22 cellular contexts compared by ENCODE assay signal in genomic region chr6:38117281-38117680, GRCh38.
DNase-seq lines count a peak whose midpoint lies in the region; ATAC-seq and TF ChIP-seq lines count a peak whose summit lies in the region.
"Had no signal": no experiment of that assay in that cellular context is flagged by ENCODE, and none has a peak within 500 bp of the region (broad histone marks: within the 10 kb centered on the region; RNA-seq: fewer than 3 reads in every experiment).

No MANE protein-coding gene starts in this region.

- ATAC-seq in natural killer cell (no peak), HG03108 (IDR thresholded peaks at IDR 0.05; ENCODE audit: unreplicated experiment) (no peak)
- no peak for ATAC-seq in natural killer cell treated with Interleukin-12 subunit alpha and Interleukin-12 subunit beta and Interleukin-15 and Interleukin-18, amount 100 ng/mL, for 72 hours
- no peak for ATAC-seq in CD8-positive, alpha-beta T cell
- ATAC-seq: right cardiac atrium had no signal

- H3K4me1 Mint-ChIP-seq in natural killer cell: peaks cover 50 to 64% of the 10 kb centered on the region in 2 donors
- peaks cover 14 to 26% of the 10 kb centered on the region in 2 donors for H3K4me1 Mint-ChIP-seq in natural killer cell treated with Interleukin-12 subunit alpha and Interleukin-12 subunit beta and Interleukin-15 and Interleukin-18, amount 100 ng/mL, for 72 hours (ENCODE audit: low read depth in 2 of 2)
- H3K4me1 Mint-ChIP-seq in CD8-positive, alpha-beta T cell (ENCODE audit: low read depth): peaks cover 4% of the 10 kb centered on the region

- in situ Hi-C loops in ACHN (cut with HindIII; ENCODE audit: low pct_ligation_motif_present, low pct_unique_long_range_greater_than_20kb, low sequenced_read_pairs): no loop called here

- intact Hi-C loops in natural killer cell (cut with micrococcal nuclease): no loop called here
- intact Hi-C loops in CD8-positive, alpha-beta T cell (cut with DNase I, micrococcal nuclease): no loop called here

- H3K27ac ChIP-seq in VCaP: 0 out of 2 replicates have a peak overlapping the region, but pooled peaks have one; percentile 19
- no peak overlapping the region for H3K27ac ChIP-seq in CD8-positive, alpha-beta T cell (ENCODE audit: low read depth, low read length)
- H3K27ac ChIP-seq: coronary artery, hepatocyte, Peyer's patch had no signal

- H3K36me3 Mint-ChIP-seq in natural killer cell: peaks cover 7% of the 10 kb centered on the region
- no peaks in the 10 kb centered on the region for H3K36me3 Mint-ChIP-seq in natural killer cell treated with Interleukin-12 subunit alpha and Interleukin-12 subunit beta and Interleukin-15 and Interleukin-18, amount 100 ng/mL, for 72 hours
- H3K36me3 Mint-ChIP-seq in CD8-positive, alpha-beta T cell: peaks cover 68% of the 10 kb centered on the region

- DNase-seq in natural killer cell: no peak
- DNase-seq in natural killer cell treated with Interleukin-12 subunit alpha and Interleukin-12 subunit beta and Interleukin-15 and Interleukin-18, amount 100 ng/mL, for 72 hours (ENCODE audit: low spot score): no peak
- DNase-seq in fibroblast of mammary gland (ENCODE audit: low read depth): peak; percentile 48
- no peak for DNase-seq in ureter (ENCODE audit: low spot score)
- no peak for DNase-seq in ACHN
- no peak for DNase-seq in CD8-positive, alpha-beta T cell
- DNase-seq: activated CD4-positive, alpha-beta T cell treated with anti-CD3 and anti-CD28 coated beads, Interleukin-2, amount 50 U/mL, for 48 hours; amniotic stem cell; COR-L47; esophagus squamous epithelium; GF-D8; NCI-H1092 treated with DMSO at 0.1 percent for 48 hours; NCI-H748 treated with DMSO at 0.1 percent for 48 hours; nucleus accumbens; Peyer's patch; right cardiac atrium; stimulated activated CD4-positive, alpha-beta T cell treated with anti-CD3 and anti-CD28 coated beads, Interleukin-1b, Interleukin-23, amount 100 ng/mL, for 48 hours had no signal

- CTCF ChIA-PET in CD8-positive, alpha-beta T cell (lab: Charles Lee): interaction anchor here (0.6 kb wide), 1 partner anchor 16 kb away, joined by 3 read pairs; no protein-coding TSS in a partner anchor

- POLR2A ChIA-PET in CD8-positive, alpha-beta T cell (lab: Charles Lee): interaction anchor here (0.6 kb wide), 1 partner anchor 334 kb away, joined by 4 read pairs; no protein-coding TSS in a partner anchor

- H3K27me3 ChIP-seq in CD8-positive, alpha-beta T cell (ENCODE audit: insufficient read depth, low read length): no peaks in the 10 kb centered on the region
- H3K27me3 ChIP-seq: esophagus squamous epithelium, hepatocyte, Peyer's patch had no signal

- H3K27me3 Mint-ChIP-seq in natural killer cell (ENCODE audit: low read depth in 2 of 2): no peaks in the 10 kb centered on the region
- no peaks in the 10 kb centered on the region for H3K27me3 Mint-ChIP-seq in natural killer cell treated with Interleukin-12 subunit alpha and Interleukin-12 subunit beta and Interleukin-15 and Interleukin-18, amount 100 ng/mL, for 72 hours
- no peaks in the 10 kb centered on the region for H3K27me3 Mint-ChIP-seq in CD8-positive, alpha-beta T cell (ENCODE audit: low read depth)

- no peaks in the 10 kb centered on the region for H3K9me3 Mint-ChIP-seq in natural killer cell
- no peaks in the 10 kb centered on the region for H3K9me3 Mint-ChIP-seq in natural killer cell treated with Interleukin-12 subunit alpha and Interleukin-12 subunit beta and Interleukin-15 and Interleukin-18, amount 100 ng/mL, for 72 hours
- no peaks in the 10 kb centered on the region for H3K9me3 Mint-ChIP-seq in CD8-positive, alpha-beta T cell
- H3K9me3 Mint-ChIP-seq: activated T-helper 1 cell treated with anti-CD3 and anti-CD28 coated beads, Interleukin-12 subunit alpha, Interleukin-12 subunit beta, Interleukin-2, Interleukin-4 antibody, amounts not matched to agents 30 ng/mL and 10 ng/mL and 1 ng/mL, durations not matched to agents 14 hours and 24 hours and 36 hours had no signal

- TF ChIP-seq CTCF in natural killer cell (IDR thresholded peaks at IDR 0.05) (no peak), VCaP (conservative IDR thresholded peaks at IDR 0.05) (no peak), fibroblast of mammary gland (conservative IDR thresholded peaks at IDR 0.05; ENCODE audit: control insufficient read depth, insufficient read depth, low read depth, low read length) (no peak)
- TF ChIP-seq CTCF in CD8-positive, alpha-beta T cell (IDR thresholded peaks at IDR 0.05): no peak

- peak overlapping the region; percentile 15 to 56 for H3K27ac Mint-ChIP-seq in natural killer cell
- peak overlapping the region in 1 of 2 donors; percentile 38 for H3K27ac Mint-ChIP-seq in natural killer cell treated with Interleukin-12 subunit alpha and Interleukin-12 subunit beta and Interleukin-15 and Interleukin-18, amount 100 ng/mL, for 72 hours
- no peak overlapping the region for H3K27ac Mint-ChIP-seq in CD8-positive, alpha-beta T cell
- H3K27ac Mint-ChIP-seq: activated T-helper 1 cell treated with anti-CD3 and anti-CD28 coated beads, Interleukin-12 subunit alpha, Interleukin-12 subunit beta, Interleukin-2, Interleukin-4 antibody, amounts not matched to agents 30 ng/mL and 10 ng/mL and 1 ng/mL, durations not matched to agents 14 hours and 24 hours and 36 hours had no signal

- H3K9me3 ChIP-seq in CD8-positive, alpha-beta T cell (ENCODE audit: low read length): no peaks in the 10 kb centered on the region
- H3K9me3 ChIP-seq: esophagus squamous epithelium, Peyer's patch had no signal

- H3K36me3 ChIP-seq in CD8-positive, alpha-beta T cell (ENCODE audit: insufficient read depth, low read length): peaks cover 5% of the 10 kb centered on the region

- no peaks in the 10 kb centered on the region for H3K4me1 ChIP-seq in CD8-positive, alpha-beta T cell (ENCODE audit: insufficient read depth, low read length)

- H3K4me3 Mint-ChIP-seq in natural killer cell: no peak overlapping the region
- no peak overlapping the region for H3K4me3 Mint-ChIP-seq in natural killer cell treated with Interleukin-12 subunit alpha and Interleukin-12 subunit beta and Interleukin-15 and Interleukin-18, amount 100 ng/mL, for 72 hours
- H3K4me3 Mint-ChIP-seq in CD8-positive, alpha-beta T cell: no peak overlapping the region
- H3K4me3 Mint-ChIP-seq: activated T-helper 1 cell treated with anti-CD3 and anti-CD28 coated beads, Interleukin-12 subunit alpha, Interleukin-12 subunit beta, Interleukin-2, Interleukin-4 antibody, amounts not matched to agents 30 ng/mL and 10 ng/mL and 1 ng/mL, durations not matched to agents 14 hours and 24 hours and 36 hours had no signal

- no peak overlapping the region for H3K4me3 ChIP-seq in fibroblast of mammary gland (ENCODE audit: control insufficient read depth, low read depth, low read length)
- no peak overlapping the region for H3K4me3 ChIP-seq in CD8-positive, alpha-beta T cell (ENCODE audit: low read depth, low read length)
- H3K4me3 ChIP-seq: coronary artery, esophagus squamous epithelium, hepatocyte, Peyer's patch had no signal
